Comparison of ENCODE assay signal across 8 cellular contexts in the genomic region with DNA sequence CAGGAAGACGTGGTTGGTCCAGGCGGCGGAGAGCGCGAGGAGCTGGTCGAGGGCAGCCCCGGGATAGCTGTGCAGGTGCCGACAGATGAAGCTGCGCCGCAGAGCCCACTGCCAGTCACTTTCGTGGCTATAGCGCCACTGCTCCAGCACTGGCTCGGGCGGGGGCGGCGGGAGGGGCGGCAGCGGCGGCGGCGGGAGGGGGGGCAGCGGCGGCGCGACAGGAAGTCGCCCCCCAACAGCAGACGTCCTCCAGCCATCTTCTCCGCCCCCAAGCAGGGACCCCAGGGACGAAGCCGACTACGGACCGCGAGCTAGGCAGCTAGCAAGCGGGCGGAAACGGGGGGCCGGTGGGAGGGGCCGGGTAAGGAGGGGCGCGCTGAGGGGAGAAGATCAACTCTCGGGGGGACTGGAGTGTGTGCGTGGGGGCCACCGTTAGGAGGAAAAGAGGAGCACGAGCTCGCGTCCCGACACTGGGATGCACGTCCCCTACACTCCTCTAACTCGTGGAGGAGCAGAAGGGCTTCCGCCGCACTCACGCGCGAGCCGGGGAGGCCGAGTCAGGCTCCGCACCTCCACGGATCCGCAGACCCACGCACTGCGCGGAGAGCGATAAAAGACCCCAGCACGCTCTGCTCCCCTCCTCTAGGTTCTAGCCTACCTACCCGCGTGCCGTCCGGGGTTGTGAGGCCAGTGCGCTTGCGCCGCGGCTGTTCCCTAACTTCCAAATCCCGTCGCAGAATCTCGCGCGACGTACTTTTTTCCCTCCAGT. TPM values are rescaled to one million over a fixed set of nuclear protein-coding genes. Genes with fewer than 3 reads are reported as not detected.
DNase-seq lines count a peak whose midpoint lies in the region; ATAC-seq and TF ChIP-seq lines count a peak whose summit lies in the region.

A gene (minus strand): TSS at position 686 of the 769 bp plus-strand sequence.

- H3K4me2 ChIP-seq in Karpas-422 (ENCODE audit: low read depth, low read length, poor library complexity, severe bottlenecking), result peak within 1 kb of the TSS; percentile 68

- peaks cover 7% of the 10 kb centered on the region for H3K36me3 Mint-ChIP-seq in activated naive CD4-positive, alpha-beta T cell treated with anti-CD3 and anti-CD28 coated beads, Interleukin-2, amount 10 ng/mL, durations not matched to agents 7 days and 5 days
- H3K36me3 Mint-ChIP-seq in osteocyte (ENCODE audit: unreplicated experiment), result no peaks in the 10 kb centered on the region

- peak within 1 kb of the TSS; percentile 94 for H3K4me3 Mint-ChIP-seq in activated naive CD4-positive, alpha-beta T cell treated with anti-CD3 and anti-CD28 coated beads, Interleukin-2, amount 10 ng/mL, durations not matched to agents 7 days and 5 days
- H3K4me3 Mint-ChIP-seq in osteocyte (ENCODE audit: unreplicated experiment), result peak within 1 kb of the TSS; percentile 89

- H3K79me2 ChIP-seq in Karpas-422 (ENCODE audit: low read length), result peaks cover 49% of the 10 kb centered on the region

- H3K4me1 Mint-ChIP-seq in activated naive CD4-positive, alpha-beta T cell treated with anti-CD3 and anti-CD28 coated beads, Interleukin-2, amount 10 ng/mL, durations not matched to agents 7 days and 5 days, result peaks cover 33% of the 10 kb centered on the region
- peaks cover 11% of the 10 kb centered on the region for H3K4me1 Mint-ChIP-seq in osteocyte (ENCODE audit: unreplicated experiment)

- H3K27me3 Mint-ChIP-seq in activated naive CD4-positive, alpha-beta T cell treated with anti-CD3 and anti-CD28 coated beads, Interleukin-2, amount 10 ng/mL, durations not matched to agents 7 days and 5 days, result no peaks in the 10 kb centered on the region
- H3K27me3 Mint-ChIP-seq in osteocyte (ENCODE audit: unreplicated experiment), result no peaks in the 10 kb centered on the region

- DNase-seq in ELF-1 (ENCODE audit: low read depth, low spot score) (peak; percentile 97), Karpas-422 (peak; percentile 96), SHP77 treated with DMSO at 0.1 percent for 48 hours (lab: John Stamatoyannopoulos, UW) (peak; percentile 60), glomerular visceral epithelial cell (ENCODE audit: extremely low spot score) (peak; percentile 86), osteocyte (ENCODE audit: extremely low spot score, unreplicated experiment) (peak; percentile 94), tibial artery (peak; percentile 88 to 96)
- DNase-seq in activated naive CD4-positive, alpha-beta T cell treated with anti-CD3 and anti-CD28 coated beads, Interleukin-2, amount 10 ng/mL, durations not matched to agents 7 days and 5 days, result peak; percentile 93

- no peaks in the 10 kb centered on the region for H3K9me3 ChIP-seq in Karpas-422 (ENCODE audit: low read length)
- no peaks in the 10 kb centered on the region for H3K9me3 ChIP-seq in tibial artery

- no peaks in the 10 kb centered on the region for H3K27me3 ChIP-seq in Karpas-422 (ENCODE audit: low read length)
- H3K27me3 ChIP-seq in tibial artery, result no peaks in the 10 kb centered on the region

- 0 out of 2 replicates have a peak, but pooled peaks cover 4% of the 10 kb centered on the region for H4K20me1 ChIP-seq in Karpas-422 (ENCODE audit: insufficient read depth, low read depth, low read length)

- peak within 1 kb of the TSS; percentile 80 for H3K27ac ChIP-seq in Karpas-422 (ENCODE audit: low read length)
- peak within 1 kb of the TSS; percentile 86 to 93 for H3K27ac ChIP-seq in tibial artery

- no peaks in the 10 kb centered on the region for H3K9me3 Mint-ChIP-seq in activated naive CD4-positive, alpha-beta T cell treated with anti-CD3 and anti-CD28 coated beads, Interleukin-2, amount 10 ng/mL, durations not matched to agents 7 days and 5 days
- H3K9me3 Mint-ChIP-seq in osteocyte (ENCODE audit: unreplicated experiment), result peaks cover 6% of the 10 kb centered on the region

- H3K9me2 ChIP-seq in Karpas-422 (replicated peaks; ENCODE audit: insufficient read depth, low read length), result no peaks in the 10 kb centered on the region

- TF ChIP-seq CTCF in osteocyte (IDR thresholded peaks at IDR 0.05) (no peak), tibial artery (IDR thresholded peaks at IDR 0.05) (no peak)

- intact Hi-C loops in tibial artery (cut with DNase I; ENCODE audit: low total_unique reads), result no loop called here

- ATAC-seq in GM21825 (IDR thresholded peaks at IDR 0.05; ENCODE audit: unreplicated experiment), result peak; percentile 70

- peak within 1 kb of the TSS; percentile 94 for H3K9ac ChIP-seq in Karpas-422 (ENCODE audit: low read length)

- H3K36me3 ChIP-seq in Karpas-422 (ENCODE audit: insufficient read depth, low read length) (no peaks in the 10 kb centered on the region), tibial artery (no peaks in the 10 kb centered on the region)

- H3K4me1 ChIP-seq in Karpas-422 (ENCODE audit: low read length) (peaks cover 24% of the 10 kb centered on the region), tibial artery (peaks cover 0 to 9% (median 1%) of the 10 kb centered on the region in 4 donors)

- H3K27ac Mint-ChIP-seq in activated naive CD4-positive, alpha-beta T cell treated with anti-CD3 and anti-CD28 coated beads, Interleukin-2, amount 10 ng/mL, durations not matched to agents 7 days and 5 days, result peak within 1 kb of the TSS; percentile 98
- peak within 1 kb of the TSS; percentile 94 for H3K27ac Mint-ChIP-seq in osteocyte (ENCODE audit: unreplicated experiment)

- H3K4me3 ChIP-seq in Karpas-422 (ENCODE audit: low read length) (peak within 1 kb of the TSS; percentile 81), tibial artery (peak within 1 kb of the TSS; percentile 86 to 88)

- peak within 1 kb of the TSS; percentile 40; the same call in 1 of the 2 replicates for H2AFZ ChIP-seq in Karpas-422 (ENCODE audit: low read length)

- CTCF ChIA-PET in activated naive CD4-positive, alpha-beta T cell treated with anti-CD3 and anti-CD28 coated beads, Interleukin-2, amount 10 ng/mL, durations not matched to agents 7 days and 5 days (lab: Charles Lee), result no interaction called here

RNA-seq across cellular contexts. Expression of the gene that starts here (rescaled TPM):
- 10.1 and 18.0 TPM in 2 replicates for total RNA-seq in Karpas-422 (2014; rRNA removed; shearing (Covaris generic); ENCODE audit: low replicate concordance)
- total RNA-seq in osteocyte, result 10.3 and 10.6 TPM in 2 replicates

Comparison
In these comparisons a context has a peak if more than half of its experiments do, and no peak if none do; other contexts are left out.
1. Peak in every context shown above with its lines: DNase-seq, ATAC-seq, H3K4me3 ChIP-seq and H3K27ac ChIP-seq.